In genomic region chr5:156201793-156202388, GRCh38 we compare ENCODE assay signal across 13 cellular contexts.
DNase-seq lines count a peak whose midpoint lies in the region; ATAC-seq, FAIRE-seq and TF ChIP-seq lines count a peak whose summit lies in the region.
"Had no signal": no experiment of that assay in that cellular context is flagged by ENCODE, and none has a peak within 500 bp of the region (broad histone marks: within the 10 kb centered on the region; RNA-seq: fewer than 3 reads in every experiment).

No MANE protein-coding gene starts in this region.

- TF ChIP-seq POLR2A in heart left ventricle (IDR thresholded peaks at IDR 0.05), result no peak

- no peaks in the 10 kb centered on the region for H3K9me3 Mint-ChIP-seq in nephron progenitor cell

- H3K4me1 Mint-ChIP-seq in nephron progenitor cell, result no peaks in the 10 kb centered on the region
- H3K4me1 Mint-ChIP-seq: naive B cell had no signal

- no peak overlapping the region for H3K27ac ChIP-seq in heart left ventricle
- H3K27ac ChIP-seq: Peyer's patch had no signal

- ATAC-seq in heart left ventricle (peak; percentile 41 to 89 (median 65)), GM21360 (IDR thresholded peaks at IDR 0.05; ENCODE audit: unreplicated experiment) (no peak), GM21737 (IDR thresholded peaks at IDR 0.05; ENCODE audit: unreplicated experiment) (no peak)

- peaks cover 0 to 12% (median 0%) of the 10 kb centered on the region in 12 donors for H3K4me1 ChIP-seq in heart left ventricle
- H3K4me1 ChIP-seq: Peyer's patch had no signal

- DNase-seq in heart left ventricle, result peak in 1 of 5 donors; percentile 46
- DNase-seq in cardiac septum (ENCODE audit: low spot score), result no peak
- DNase-seq in amniotic epithelial cell (ENCODE audit: low read depth), result peak; percentile 7
- DNase-seq in iPS-NIHi11 (ENCODE audit: low spot score), result peak; percentile 11
- DNase-seq in urothelium cell line (ENCODE audit: low spot score), result peak; percentile 13
- DNase-seq in nephron progenitor cell, result no peak
- DNase-seq: amygdala, DMS79 treated with DMSO at 0.1 percent for 48 hours, naive B cell, Peyer's patch, small intestine had no signal

- H3K4me3 Mint-ChIP-seq in nephron progenitor cell, result no peak overlapping the region
- H3K4me3 Mint-ChIP-seq: naive B cell had no signal

- no peak overlapping the region for H3K4me3 ChIP-seq in heart left ventricle
- H3K4me3 ChIP-seq: Peyer's patch had no signal

- H3K27me3 Mint-ChIP-seq in nephron progenitor cell (ENCODE audit: low read depth, poor library complexity), result no peaks in the 10 kb centered on the region
- H3K27me3 Mint-ChIP-seq: naive B cell had no signal

- no peak overlapping the region for H3K27ac Mint-ChIP-seq in nephron progenitor cell
- H3K27ac Mint-ChIP-seq: naive B cell had no signal

- no peaks in the 10 kb centered on the region for H3K9me3 ChIP-seq in heart left ventricle
- H3K9me3 ChIP-seq: Peyer's patch had no signal

- no peaks in the 10 kb centered on the region for H3K27me3 ChIP-seq in heart left ventricle
- H3K27me3 ChIP-seq: Peyer's patch had no signal

- H3K36me3 Mint-ChIP-seq in nephron progenitor cell (ENCODE audit: low read depth), result no peaks in the 10 kb centered on the region
- H3K36me3 Mint-ChIP-seq: naive B cell had no signal

- intact Hi-C loops in heart left ventricle (cut with DNase I), result no loop called here
- intact Hi-C loops in cardiac septum (cut with DNase I), result no loop called here

- 23 to 58% (median 55%) methylated on average over 3 of the region's 3 CpGs for WGBS in heart left ventricle, 4 donors

- no peak for TF ChIP-seq CTCF in heart left ventricle (IDR thresholded peaks at IDR 0.05)
- TF ChIP-seq CTCF in nephron progenitor cell (IDR thresholded peaks at IDR 0.05), result no peak

- FAIRE-seq in urothelium cell line (lab: Jason Lieb, UNC), result no peak
- FAIRE-seq: small intestine had no signal

- no peaks in the 10 kb centered on the region for H3K36me3 ChIP-seq in heart left ventricle
- H3K36me3 ChIP-seq: Peyer's patch had no signal

Comparison
In these comparisons a context has a peak if more than half of its experiments do, and no peak if none do; other contexts are left out.
1. ATAC-seq: peak in heart left ventricle (4 of 4); none in GM21360 (single experiment) and GM21737 (single experiment).
2. DNase-seq: peak in amniotic epithelial cell (single experiment), iPS-NIHi11 (single experiment) and urothelium cell line (single experiment); none in cardiac septum (single experiment) and nephron progenitor cell (single experiment).